7 cellular contexts compared by ENCODE assay signal in the genomic region with DNA sequence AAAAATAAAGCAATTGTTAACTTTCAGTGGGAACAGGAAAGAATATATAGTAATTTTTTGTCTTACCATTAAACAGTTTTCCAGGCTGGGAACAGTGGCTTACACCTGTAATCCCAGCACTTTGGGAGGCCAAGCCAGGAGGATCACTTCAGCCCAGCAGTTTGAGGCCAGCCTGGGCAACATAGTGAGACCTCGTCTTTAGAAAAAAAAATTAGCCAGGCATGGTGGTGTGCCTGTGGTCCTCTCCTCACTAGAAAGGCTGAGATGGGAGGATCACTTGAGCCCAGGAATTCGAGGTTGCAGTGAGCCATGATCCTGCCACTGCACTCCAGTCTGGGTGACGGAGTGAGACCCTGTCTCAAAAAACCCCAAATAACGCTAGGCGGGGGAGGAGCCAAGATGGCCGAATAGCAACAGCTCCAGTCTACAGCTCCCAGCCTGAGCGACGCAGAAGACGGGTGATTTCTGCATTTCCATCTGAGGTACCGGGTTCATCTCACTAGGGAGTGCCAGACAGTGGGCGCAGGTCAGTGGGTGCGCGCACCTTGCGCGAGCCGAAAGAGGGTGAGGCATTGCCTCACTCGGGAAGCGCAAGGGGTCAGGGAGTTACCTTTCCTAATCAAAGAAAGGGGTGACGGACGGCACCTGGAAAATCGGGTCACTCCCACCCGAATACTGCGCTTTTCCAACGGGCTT. TPM values are rescaled to one million over a fixed set of nuclear protein-coding genes. Genes with fewer than 3 reads are reported as not detected.
DNase-seq lines count a peak whose midpoint lies in the region; TF ChIP-seq lines count a peak whose summit lies in the region.
"Not testable (repeated sequence)": the region's sequence is repeated elsewhere in the genome, so short reads cannot be mapped to it uniquely, and the experiment has no call there.

No MANE protein-coding gene starts in this region.

- not testable (repeated sequence) for H2BK120ac ChIP-seq in mesendoderm (ENCODE audit: low read depth, low read length); trophoblast cell (ENCODE audit: insufficient read depth, low read length, poor library complexity)

- not testable (repeated sequence) for H2BK15ac ChIP-seq in mesendoderm (replicated peaks; ENCODE audit: low read depth)

- not testable (repeated sequence) for H3K4me1 ChIP-seq in ES-I3 (ENCODE audit: insufficient read depth, low read length); colonic mucosa; cardiac muscle cell (ENCODE audit: low read depth); mesendoderm (ENCODE audit: control insufficient read depth, low read depth, low read length); trophoblast cell (ENCODE audit: control insufficient read depth in 1 of 2, insufficient read depth in 2 of 2, low read length in 2 of 2)

- H3K27me3 Mint-ChIP-seq in activated CD4-positive, alpha-beta T cell treated with anti-CD3 and anti-CD28 coated beads, Interleukin-2, amount 10 ng/mL, durations not matched to agents 24 days and 14 days, result not testable (repeated sequence)

- H3K4me2 ChIP-seq in mesendoderm (ENCODE audit: low read length); trophoblast cell (ENCODE audit: low read length): not testable (repeated sequence)

- no CpG with 5 or more reads among the region's 24 CpGs for WGBS in mesendoderm (ENCODE audit: extremely low coverage, insufficient coverage, low lambda C conversion rate)
- no CpG with 5 or more reads among the region's 24 CpGs for WGBS in trophoblast cell (ENCODE audit: extremely low coverage, insufficient coverage, insufficient read length)

- not testable (repeated sequence) for H3K27ac ChIP-seq in colonic mucosa; mesendoderm (ENCODE audit: low read depth, low read length); trophoblast cell (ENCODE audit: low read depth, low read length)
- peak overlapping the region; percentile 67 for H3K27ac ChIP-seq in cardiac muscle cell

- not testable (repeated sequence) for H3K4ac ChIP-seq in mesendoderm (ENCODE audit: low read depth, low read length); trophoblast cell (ENCODE audit: low read depth, low read length)

- intact Hi-C loops in activated CD4-positive, alpha-beta T cell treated with anti-CD3 and anti-CD28 coated beads, Interleukin-2, amount 10 ng/mL, durations not matched to agents 24 days and 14 days (cut with micrococcal nuclease); colonic mucosa (cut with DNase I): not testable (repeated sequence)

- H4K91ac ChIP-seq in trophoblast cell (ENCODE audit: low read depth, low read length), result not testable (repeated sequence)

- not testable (repeated sequence) for H4K5ac ChIP-seq in mesendoderm (ENCODE audit: low read length)

- H3K56ac ChIP-seq in mesendoderm (ENCODE audit: low read length), result peak overlapping the region; percentile 34

- H3K4me3 ChIP-seq in colonic mucosa, result peak overlapping the region; percentile 26
- H3K4me3 ChIP-seq in cardiac muscle cell, result peak overlapping the region; percentile 8
- H3K4me3 ChIP-seq in mesendoderm (ENCODE audit: low read length); trophoblast cell (ENCODE audit: low read depth, low read length): not testable (repeated sequence)

- H3K79me1 ChIP-seq in mesendoderm (ENCODE audit: low read length); trophoblast cell (ENCODE audit: low read length): not testable (repeated sequence)

- not testable (repeated sequence) for H3K23ac ChIP-seq in mesendoderm (ENCODE audit: low read length); trophoblast cell (ENCODE audit: low read length)

- H3K79me2 ChIP-seq in mesendoderm (ENCODE audit: control insufficient read depth, insufficient read depth, low read length); trophoblast cell (ENCODE audit: control insufficient read depth, insufficient read depth, low read length, poor library complexity): not testable (repeated sequence)

- H3K4me3 Mint-ChIP-seq in activated CD4-positive, alpha-beta T cell treated with anti-CD3 and anti-CD28 coated beads, Interleukin-2, amount 10 ng/mL, durations not matched to agents 24 days and 14 days, result not testable (repeated sequence)

- H3K18ac ChIP-seq in mesendoderm (ENCODE audit: low read length); trophoblast cell (ENCODE audit: low read length): not testable (repeated sequence)

- not testable (repeated sequence) for H2BK5ac ChIP-seq in mesendoderm (ENCODE audit: low read length); trophoblast cell (ENCODE audit: low read depth, low read length, poor library complexity)

- H3K4me1 Mint-ChIP-seq in activated CD4-positive, alpha-beta T cell treated with anti-CD3 and anti-CD28 coated beads, Interleukin-2, amount 10 ng/mL, durations not matched to agents 24 days and 14 days, result not testable (repeated sequence)

- peak overlapping the region; percentile 62 for H3K9ac ChIP-seq in ES-I3 (ENCODE audit: low read depth, low read length)
- H3K9ac ChIP-seq in colonic mucosa (ENCODE audit: low read depth in 2 of 2, low read length in 2 of 2); mesendoderm (ENCODE audit: low read length); trophoblast cell (ENCODE audit: low read length): not testable (repeated sequence)

- H3K27me3 ChIP-seq in colonic mucosa; cardiac muscle cell; mesendoderm (ENCODE audit: insufficient read depth, low read length, poor library complexity); trophoblast cell (ENCODE audit: insufficient read depth, low read length): not testable (repeated sequence)

- H4K12ac ChIP-seq in trophoblast cell (ENCODE audit: low read depth, low read length), result not testable (repeated sequence)

- DNase-seq in NCI-H2171 (lab: John Stamatoyannopoulos, UW) (peak; percentile 8), colonic mucosa (peak; percentile 22)
- DNase-seq in activated CD4-positive, alpha-beta T cell treated with anti-CD3 and anti-CD28 coated beads, Interleukin-2, amount 10 ng/mL, durations not matched to agents 24 days and 14 days, result peak; percentile 42
- DNase-seq in cardiac muscle cell (ENCODE audit: low read depth in 1 of 2, low spot score in 1 of 2); mesendoderm; trophoblast cell: not testable (repeated sequence)

- H3K14ac ChIP-seq in trophoblast cell (ENCODE audit: low read length), result not testable (repeated sequence)

- H2AK5ac ChIP-seq in mesendoderm (ENCODE audit: low read length); trophoblast cell (ENCODE audit: low read length): not testable (repeated sequence)

- not testable (repeated sequence) for H3K9me3 ChIP-seq in ES-I3 (ENCODE audit: control insufficient read depth, insufficient read depth, low read length); colonic mucosa; cardiac muscle cell (ENCODE audit: low read depth); trophoblast cell (ENCODE audit: insufficient read depth, low read depth, low read length)

- not testable (repeated sequence) for H2AFZ ChIP-seq in trophoblast cell (ENCODE audit: insufficient read depth, low read length, poor library complexity)

- H2BK12ac ChIP-seq in trophoblast cell (ENCODE audit: low read length), result not testable (repeated sequence)

- not testable (repeated sequence) for TF ChIP-seq CTCF in colonic mucosa (IDR thresholded peaks at IDR 0.05); cardiac muscle cell (IDR thresholded peaks at IDR 0.05; ENCODE audit: low read depth, low read length)

- not testable (repeated sequence) for H3K27ac Mint-ChIP-seq in activated CD4-positive, alpha-beta T cell treated with anti-CD3 and anti-CD28 coated beads, Interleukin-2, amount 10 ng/mL, durations not matched to agents 24 days and 14 days

- H3K36me3 Mint-ChIP-seq in activated CD4-positive, alpha-beta T cell treated with anti-CD3 and anti-CD28 coated beads, Interleukin-2, amount 10 ng/mL, durations not matched to agents 24 days and 14 days (ENCODE audit: low read depth), result peaks cover 31% of the 10 kb centered on the region

- not testable (repeated sequence) for H3K36me3 ChIP-seq in ES-I3 (ENCODE audit: insufficient read depth, low read length); colonic mucosa; cardiac muscle cell; mesendoderm (ENCODE audit: control insufficient read depth, insufficient read depth, low read length); trophoblast cell (ENCODE audit: control insufficient read depth in 1 of 2, insufficient read depth in 2 of 2, low read length in 2 of 2)

- not testable (repeated sequence) for H3K9me3 Mint-ChIP-seq in activated CD4-positive, alpha-beta T cell treated with anti-CD3 and anti-CD28 coated beads, Interleukin-2, amount 10 ng/mL, durations not matched to agents 24 days and 14 days

- not testable (repeated sequence) for H4K8ac ChIP-seq in mesendoderm (ENCODE audit: low read depth, low read length)
- H4K8ac ChIP-seq in trophoblast cell (ENCODE audit: low read depth, low read length), result peak overlapping the region; percentile 19

RNA-seq across cellular contexts. Expression of a gene that starts 36.3 kb away (rescaled TPM):
- total RNA-seq in activated CD4-positive, alpha-beta T cell treated with anti-CD3 and anti-CD28 coated beads, Interleukin-2, amount 10 ng/mL, durations not matched to agents 24 days and 14 days, result 46.3 TPM in 2 replicates
- total RNA-seq in colonic mucosa, result 10 to 100 TPM; 18.1 to 21.7 TPM
- 39.2 and 39.6 TPM in 2 replicates for total RNA-seq in cardiac muscle cell
- 36.3 and 50.1 TPM in 2 replicates for polyA plus RNA-seq in cardiac muscle cell
- polyA plus RNA-seq in mesendoderm (2013, experiment 1 of 2), result 42.1 TPM
- 41.7 TPM for polyA plus RNA-seq in mesendoderm (2013, experiment 2 of 2)
- 27.5 and 29.6 TPM in 2 replicates for polyA plus RNA-seq in trophoblast cell (2013)

RNA-seq across cellular contexts. Expression of a gene that starts 54.7 kb away (rescaled TPM):
- total RNA-seq in activated CD4-positive, alpha-beta T cell treated with anti-CD3 and anti-CD28 coated beads, Interleukin-2, amount 10 ng/mL, durations not matched to agents 24 days and 14 days, result 22.8 and 24.2 TPM in 2 replicates
- total RNA-seq in colonic mucosa (10 to 100 TPM in 1 of 2 donors, 1 to 10 TPM in 1; 6.8 to 14.5 TPM), cardiac muscle cell (36.4 and 36.5 TPM in 2 replicates)
- polyA plus RNA-seq in cardiac muscle cell, result 18.1 and 19.8 TPM in 2 replicates
- 18.7 TPM for polyA plus RNA-seq in mesendoderm (2013, experiment 1 of 2)
- 18.5 TPM for polyA plus RNA-seq in mesendoderm (2013, experiment 2 of 2)
- 7.2 and 7.5 TPM in 2 replicates for polyA plus RNA-seq in trophoblast cell (2013)
